1 cellular context compared by ENCODE assay signal in genomic region chr21:8229366-8230150, GRCh38.
TF ChIP-seq lines count a peak whose summit lies in the region.
"Not testable (repeated sequence)": the region's sequence is repeated elsewhere in the genome, so short reads cannot be mapped to it uniquely, and the experiment has no call there.

No MANE protein-coding gene starts in this region.

TF ChIP-seq in HepG2, 621 proteins besides CTCF, POLR2A, EP300 and RAD21 (continued from another document):
- TF ChIP-seq, protein P1, sequence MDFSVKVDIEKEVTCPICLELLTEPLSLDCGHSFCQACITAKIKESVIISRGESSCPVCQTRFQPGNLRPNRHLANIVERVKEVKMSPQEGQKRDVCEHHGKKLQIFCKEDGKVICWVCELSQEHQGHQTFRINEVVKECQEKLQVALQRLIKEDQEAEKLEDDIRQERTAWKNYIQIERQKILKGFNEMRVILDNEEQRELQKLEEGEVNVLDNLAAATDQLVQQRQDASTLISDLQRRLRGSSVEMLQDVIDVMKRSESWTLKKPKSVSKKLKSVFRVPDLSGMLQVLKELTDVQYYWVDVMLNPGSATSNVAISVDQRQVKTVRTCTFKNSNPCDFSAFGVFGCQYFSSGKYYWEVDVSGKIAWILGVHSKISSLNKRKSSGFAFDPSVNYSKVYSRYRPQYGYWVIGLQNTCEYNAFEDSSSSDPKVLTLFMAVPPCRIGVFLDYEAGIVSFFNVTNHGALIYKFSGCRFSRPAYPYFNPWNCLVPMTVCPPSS (IDR thresholded peaks at IDR 0.05), result peak; percentile 95
- peak; percentile 94; the same call in 1 of the 2 replicates for TF ChIP-seq NBN (conservative IDR thresholded peaks at IDR 0.05)
- TF ChIP-seq LCORL (IDR thresholded peaks at IDR 0.05), result peak; percentile 68; the same call in 1 of the 2 replicates
- TF ChIP-seq LCORL (CRISPR knock-in tag; IDR thresholded peaks at IDR 0.05), result not testable (repeated sequence)
- TF ChIP-seq ATM (IDR thresholded peaks at IDR 0.05; ENCODE audit: borderline replicate concordance), result peak; percentile 91
TF ChIP-seq in HepG2: peak in this region for 14; not testable (repeated sequence) for 607.
